8 cellular contexts compared by ENCODE assay signal in genomic region chr13:48303331-48304131, GRCh38. TPM values are rescaled to one million over a fixed set of nuclear protein-coding genes. Genes with fewer than 3 reads are reported as not detected.
A peak's percentile ranks its signal among the peaks of the same experiment; 100 is the strongest.
DNase-seq lines count a peak whose midpoint lies in the region; ATAC-seq lines count a peak whose summit lies in the region.

TSS of gene RB1 (plus strand) at chr13:48303751. CDS start at chr13:48303913, 162 bp downstream.

- H3K4me3 Mint-ChIP-seq in naive B cell, result peak within 1 kb of the TSS; percentile 94 to 100 (median 98)
- peak within 1 kb of the TSS; percentile 82 for H3K4me3 Mint-ChIP-seq in stimulated activated effector memory CD8-positive, alpha-beta T cell treated with anti-CD3 and anti-CD28 coated beads, Interleukin-12 subunit alpha, Interleukin-12 subunit beta, amount 100 ng/mL, for 72 hours

- H3K36me3 Mint-ChIP-seq in naive B cell, result peaks cover 15 to 16% of the 10 kb centered on the region in 2 donors
- peaks cover 46% of the 10 kb centered on the region for H3K36me3 Mint-ChIP-seq in stimulated activated effector memory CD8-positive, alpha-beta T cell treated with anti-CD3 and anti-CD28 coated beads, Interleukin-12 subunit alpha, Interleukin-12 subunit beta, amount 100 ng/mL, for 72 hours

- ATAC-seq in GM21737 (IDR thresholded peaks at IDR 0.05; ENCODE audit: unreplicated experiment) (peak; percentile 75), naive B cell (ENCODE audit: low read depth in 2 of 2) (peak; percentile 70 to 71)
- peak; percentile 90 for ATAC-seq in stimulated activated effector memory CD8-positive, alpha-beta T cell treated with anti-CD3 and anti-CD28 coated beads, Interleukin-12 subunit alpha, Interleukin-12 subunit beta, amount 100 ng/mL, for 72 hours

- peak within 1 kb of the TSS; percentile 100 for H3K27ac Mint-ChIP-seq in naive B cell
- peak within 1 kb of the TSS; percentile 97 for H3K27ac Mint-ChIP-seq in stimulated activated effector memory CD8-positive, alpha-beta T cell treated with anti-CD3 and anti-CD28 coated beads, Interleukin-12 subunit alpha, Interleukin-12 subunit beta, amount 100 ng/mL, for 72 hours

- no peaks in the 10 kb centered on the region for H3K27me3 Mint-ChIP-seq in naive B cell

- peak; percentile 78 for DNase-seq in DMS79 (lab: John Stamatoyannopoulos, UW)
- DNase-seq in KG1 (lab: John Stamatoyannopoulos, UW), result peak; percentile 63
- peak; percentile 91 for DNase-seq in RPMI7951 (ENCODE audit: low read depth)
- peak; percentile 80 to 85 for DNase-seq in activated T-helper 1 cell treated with anti-CD3 and anti-CD28 coated beads, Interleukin-2, amount 50 U/mL, for 16 hours (ENCODE audit: low read depth in 1 of 2, low spot score in 1 of 2)
- DNase-seq in fibroblast of gingiva (ENCODE audit: low read depth), result peak; percentile 90
- DNase-seq in naive B cell, result peak; percentile 96
- DNase-seq in stimulated activated effector memory CD8-positive, alpha-beta T cell treated with anti-CD3 and anti-CD28 coated beads, Interleukin-12 subunit alpha, Interleukin-12 subunit beta, amount 100 ng/mL, for 72 hours (ENCODE audit: low spot score in 2 of 2), result peak; percentile 84 to 92

- peaks cover 24 to 31% (median 27%) of the 10 kb centered on the region in 3 donors for H3K4me1 Mint-ChIP-seq in naive B cell
- peaks cover 25% of the 10 kb centered on the region for H3K4me1 Mint-ChIP-seq in stimulated activated effector memory CD8-positive, alpha-beta T cell treated with anti-CD3 and anti-CD28 coated beads, Interleukin-12 subunit alpha, Interleukin-12 subunit beta, amount 100 ng/mL, for 72 hours

- peaks cover 0 to 16% (median 13%) of the 10 kb centered on the region in 7 donors for H3K9me3 Mint-ChIP-seq in naive B cell
- H3K9me3 Mint-ChIP-seq in stimulated activated effector memory CD8-positive, alpha-beta T cell treated with anti-CD3 and anti-CD28 coated beads, Interleukin-12 subunit alpha, Interleukin-12 subunit beta, amount 100 ng/mL, for 72 hours, result no peaks in the 10 kb centered on the region

RNA-seq across cellular contexts. Expression of gene RB1, which starts in this region (rescaled TPM):
- total RNA-seq in RPMI7951 (2014; rRNA removed; shearing (Covaris generic)), result 50.7 and 62.0 TPM in 2 replicates
- polyA plus RNA-seq in naive B cell (ENCODE audit: low read depth in 6 of 6), result 10 to 100 TPM; 68.0 to 99.7 (median 80.5) TPM

Comparison
In these comparisons a context has a peak if more than half of its experiments do, and no peak if none do; other contexts are left out.
1. Peak in every context shown above with its lines: DNase-seq and ATAC-seq.